Comparison of ENCODE assay signal across 21 cellular contexts in genomic region chr19:51137812-51138425, GRCh38. TPM values are rescaled to one million over a fixed set of nuclear protein-coding genes. Genes with fewer than 3 reads are reported as not detected.
DNase-seq lines count a peak whose midpoint lies in the region; ATAC-seq lines count a peak whose summit lies in the region.
"Had no signal": no experiment of that assay in that cellular context is flagged by ENCODE, and none has a peak within 500 bp of the region (broad histone marks: within the 10 kb centered on the region; RNA-seq: fewer than 3 reads in every experiment).

No MANE protein-coding gene starts in this region.

- no peak overlapping the region for H3K4me3 ChIP-seq in subcutaneous abdominal adipose tissue (ENCODE audit: low read depth in 1 of 5, low read length in 5 of 5)
- H3K4me3 ChIP-seq: esophagus squamous epithelium, uterus had no signal

- POLR2A ChIA-PET in naive thymus-derived CD8-positive, alpha-beta T cell (lab: Charles Lee) = interaction anchor here (1.6 kb wide), 1 partner anchor 25 kb away, joined by 4 read pairs; no protein-coding TSS in a partner anchor

- no peaks in the 10 kb centered on the region for H3K36me3 ChIP-seq in subcutaneous abdominal adipose tissue (ENCODE audit: control insufficient read depth in 5 of 5, insufficient read depth in 5 of 5, low read length in 5 of 5)
- H3K36me3 ChIP-seq: esophagus squamous epithelium, uterus had no signal

- H3K4me3 Mint-ChIP-seq in activated T-cell treated with anti-CD3 and anti-CD28 coated beads, Interleukin-2, amount 50 U/mL, for 72 hours = peak overlapping the region in 1 of 2 donors; percentile 55
- peak overlapping the region; percentile 63 for H3K4me3 Mint-ChIP-seq in central memory CD8-positive, alpha-beta T cell
- H3K4me3 Mint-ChIP-seq in naive thymus-derived CD8-positive, alpha-beta T cell = peak overlapping the region in 7 of 10 donors; percentile 48 to 82 (median 73)
- H3K4me3 Mint-ChIP-seq: CD8-positive, alpha-beta T cell; mesothelial cell of epicardium had no signal

- peaks cover 0 to 8% of the 10 kb centered on the region in 2 donors for H3K36me3 Mint-ChIP-seq in activated T-cell treated with anti-CD3 and anti-CD28 coated beads, Interleukin-2, amount 50 U/mL, for 72 hours (ENCODE audit: insufficient read depth in 2 of 2)
- H3K36me3 Mint-ChIP-seq in central memory CD8-positive, alpha-beta T cell (ENCODE audit: insufficient read depth) = peaks cover 1% of the 10 kb centered on the region
- H3K36me3 Mint-ChIP-seq in naive thymus-derived CD8-positive, alpha-beta T cell = peaks cover 0 to 16% (median 3%) of the 10 kb centered on the region in 3 donors
- H3K36me3 Mint-ChIP-seq: CD8-positive, alpha-beta T cell; mesothelial cell of epicardium had no signal

- H3K27ac Mint-ChIP-seq in activated T-cell treated with anti-CD3 and anti-CD28 coated beads, Interleukin-2, amount 50 U/mL, for 72 hours = peak overlapping the region; percentile 20
- H3K27ac Mint-ChIP-seq in central memory CD8-positive, alpha-beta T cell (ENCODE audit: low read depth) = peak overlapping the region; percentile 95
- peak overlapping the region in 7 of 10 donors; percentile 62 to 94 (median 76) for H3K27ac Mint-ChIP-seq in naive thymus-derived CD8-positive, alpha-beta T cell
- H3K27ac Mint-ChIP-seq: mesothelial cell of epicardium had no signal

- H3K27me3 Mint-ChIP-seq in activated T-cell treated with anti-CD3 and anti-CD28 coated beads, Interleukin-2, amount 50 U/mL, for 72 hours (ENCODE audit: low read depth) = peaks cover 5% of the 10 kb centered on the region
- no peaks in the 10 kb centered on the region for H3K27me3 Mint-ChIP-seq in central memory CD8-positive, alpha-beta T cell
- no peaks in the 10 kb centered on the region for H3K27me3 Mint-ChIP-seq in naive thymus-derived CD8-positive, alpha-beta T cell

- H3K27ac ChIP-seq in subcutaneous abdominal adipose tissue (ENCODE audit: low read depth, low read length) = peak overlapping the region; percentile 9
- H3K27ac ChIP-seq: uterus had no signal

- no peak for DNase-seq in activated T-cell treated with anti-CD3 and anti-CD28 coated beads, Interleukin-2, amount 50 U/mL, for 72 hours
- DNase-seq in activated T-cell treated with anti-CD3 and anti-CD28 coated beads for 4 hours = no peak
- DNase-seq in central memory CD8-positive, alpha-beta T cell (ENCODE audit: low spot score in 2 of 2) = no peak
- no peak for DNase-seq in naive thymus-derived CD8-positive, alpha-beta T cell
- no peak for DNase-seq in COR-L47 (lab: John Stamatoyannopoulos, UW)
- DNase-seq in NCI-H2081 (lab: John Stamatoyannopoulos, UW) = no peak
- DNase-seq: ACHN; activated CD4-positive, alpha-beta T cell treated with anti-CD3 and anti-CD28 coated beads for 48 hours; CD8-positive, alpha-beta T cell; cortex of kidney; esophagus squamous epithelium; glutamatergic neuron; NCI-H2171; occipital lobe; stimulated activated CD4-positive, alpha-beta T cell treated with anti-CD3 and anti-CD28 coated beads, Interleukin-4, amount 100 ng/mL, for 24 hours; uterus had no signal

- no peak for ATAC-seq in activated T-cell treated with anti-CD3 and anti-CD28 coated beads, Interleukin-2, amount 50 U/mL, for 72 hours (replicated peaks in 1 of 2)
- no peak for ATAC-seq in central memory CD8-positive, alpha-beta T cell (replicated peaks; ENCODE audit: extremely low read depth, poor library complexity, severe bottlenecking)
- ATAC-seq in naive thymus-derived CD8-positive, alpha-beta T cell = no peak
- no peak for ATAC-seq in GM21360 (IDR thresholded peaks at IDR 0.05; ENCODE audit: unreplicated experiment)
- ATAC-seq: CD8-positive, alpha-beta T cell had no signal

- H3K9ac ChIP-seq in subcutaneous abdominal adipose tissue (ENCODE audit: low read length in 5 of 5) = peak overlapping the region in 1 of 5 donors; percentile 10

- H3K9me3 Mint-ChIP-seq in activated T-cell treated with anti-CD3 and anti-CD28 coated beads, Interleukin-2, amount 50 U/mL, for 72 hours = peaks cover 2 to 3% of the 10 kb centered on the region in 2 donors
- no peaks in the 10 kb centered on the region for H3K9me3 Mint-ChIP-seq in central memory CD8-positive, alpha-beta T cell
- peaks cover 0 to 11% (median 0%) of the 10 kb centered on the region in 9 donors for H3K9me3 Mint-ChIP-seq in naive thymus-derived CD8-positive, alpha-beta T cell
- H3K9me3 Mint-ChIP-seq: CD8-positive, alpha-beta T cell had no signal

- H3K9me3 ChIP-seq in subcutaneous abdominal adipose tissue (ENCODE audit: control insufficient read depth in 5 of 5, low read length in 5 of 5) = no peaks in the 10 kb centered on the region
- H3K9me3 ChIP-seq: esophagus squamous epithelium, uterus had no signal

- H3K4me1 ChIP-seq in subcutaneous abdominal adipose tissue (ENCODE audit: control insufficient read depth in 5 of 5, insufficient read depth in 5 of 5, low read length in 5 of 5) = peaks cover 0 to 47% (median 26%) of the 10 kb centered on the region in 5 donors
- H3K4me1 ChIP-seq: esophagus squamous epithelium, uterus had no signal

- H3K4me1 Mint-ChIP-seq in activated T-cell treated with anti-CD3 and anti-CD28 coated beads, Interleukin-2, amount 50 U/mL, for 72 hours (ENCODE audit: low read depth) = peaks cover 30% of the 10 kb centered on the region
- H3K4me1 Mint-ChIP-seq in central memory CD8-positive, alpha-beta T cell = peaks cover 61% of the 10 kb centered on the region
- peaks cover 20 to 70% (median 40%) of the 10 kb centered on the region in 4 donors for H3K4me1 Mint-ChIP-seq in naive thymus-derived CD8-positive, alpha-beta T cell
- H3K4me1 Mint-ChIP-seq: mesothelial cell of epicardium had no signal

- peaks cover 0 to 21% (median 12%) of the 10 kb centered on the region in 5 donors for H3K27me3 ChIP-seq in subcutaneous abdominal adipose tissue (ENCODE audit: control insufficient read depth in 5 of 5, insufficient read depth in 4 of 5, low read length in 5 of 5)
- H3K27me3 ChIP-seq: uterus had no signal

RNA-seq across cellular contexts. Expression of gene SIGLEC7, which starts 4.2 kb away (rescaled TPM):
- total RNA-seq in activated T-cell treated with anti-CD3 and anti-CD28 coated beads, Interleukin-2, amount 50 U/mL, for 72 hours = not detected
- total RNA-seq in naive thymus-derived CD8-positive, alpha-beta T cell = not detected
- under 1 TPM in 1 of 3 donors, not detected in 2; 0.68 TPM for polyA plus RNA-seq in naive thymus-derived CD8-positive, alpha-beta T cell
- total RNA-seq: astrocyte; CD8-positive, alpha-beta T cell; mesothelial cell of epicardium had no signal
- polyA plus RNA-seq: IgD-negative memory B cell had no signal

RNA-seq across cellular contexts. Expression of gene SIGLEC9, which starts 13.2 kb away (rescaled TPM):
- total RNA-seq in activated T-cell treated with anti-CD3 and anti-CD28 coated beads, Interleukin-2, amount 50 U/mL, for 72 hours = 1 to 10 TPM in 1 of 2 donors, under 1 TPM in 1; 0.74 to 1.6 TPM
- 1 to 10 TPM; 1.3 to 2.4 TPM for total RNA-seq in naive thymus-derived CD8-positive, alpha-beta T cell
- polyA plus RNA-seq in naive thymus-derived CD8-positive, alpha-beta T cell = 1 to 10 TPM in 1 of 3 donors, under 1 TPM in 2; 0.32 to 1.5 (median 0.83) TPM
- total RNA-seq: astrocyte, mesothelial cell of epicardium had no signal

RNA-seq across cellular contexts. Expression of gene CTU1, which starts 29.7 kb away (rescaled TPM):
- total RNA-seq in activated T-cell treated with anti-CD3 and anti-CD28 coated beads, Interleukin-2, amount 50 U/mL, for 72 hours = 10 to 100 TPM; 10.7 to 11.9 TPM
- total RNA-seq in naive thymus-derived CD8-positive, alpha-beta T cell = 10 to 100 TPM in 1 of 2 experiments, 1 to 10 TPM in 1; 10.0 to 10.3 TPM
- polyA plus RNA-seq in naive thymus-derived CD8-positive, alpha-beta T cell = 1 to 10 TPM; 2.4 to 9.3 (median 5.4) TPM

RNA-seq across cellular contexts. Expression of gene KLK14, which starts 55.2 kb away (rescaled TPM):
- 1 to 10 TPM in 1 of 2 donors, under 1 TPM in 1; 0.69 to 1.2 TPM for total RNA-seq in activated T-cell treated with anti-CD3 and anti-CD28 coated beads, Interleukin-2, amount 50 U/mL, for 72 hours
- 1 to 10 TPM; 1.1 to 1.5 TPM for total RNA-seq in naive thymus-derived CD8-positive, alpha-beta T cell
- polyA plus RNA-seq in naive thymus-derived CD8-positive, alpha-beta T cell = not detected
- total RNA-seq: CD8-positive, alpha-beta T cell; occipital lobe had no signal
- polyA plus RNA-seq: IgD-negative memory B cell had no signal

Comparison
In these comparisons a context has a peak if more than half of its experiments do, and no peak if none do; other contexts are left out.
1. H3K27ac Mint-ChIP-seq: peak in every context shown above with its lines; median percentile 95 in central memory CD8-positive, alpha-beta T cell; 76 in naive thymus-derived CD8-positive, alpha-beta T cell; 20 in activated T-cell treated with anti-CD3 and anti-CD28 coated beads, Interleukin-2, amount 50 U/mL, for 72 hours.